ENCODE assay signal across 8 cellular contexts in the genomic region with DNA sequence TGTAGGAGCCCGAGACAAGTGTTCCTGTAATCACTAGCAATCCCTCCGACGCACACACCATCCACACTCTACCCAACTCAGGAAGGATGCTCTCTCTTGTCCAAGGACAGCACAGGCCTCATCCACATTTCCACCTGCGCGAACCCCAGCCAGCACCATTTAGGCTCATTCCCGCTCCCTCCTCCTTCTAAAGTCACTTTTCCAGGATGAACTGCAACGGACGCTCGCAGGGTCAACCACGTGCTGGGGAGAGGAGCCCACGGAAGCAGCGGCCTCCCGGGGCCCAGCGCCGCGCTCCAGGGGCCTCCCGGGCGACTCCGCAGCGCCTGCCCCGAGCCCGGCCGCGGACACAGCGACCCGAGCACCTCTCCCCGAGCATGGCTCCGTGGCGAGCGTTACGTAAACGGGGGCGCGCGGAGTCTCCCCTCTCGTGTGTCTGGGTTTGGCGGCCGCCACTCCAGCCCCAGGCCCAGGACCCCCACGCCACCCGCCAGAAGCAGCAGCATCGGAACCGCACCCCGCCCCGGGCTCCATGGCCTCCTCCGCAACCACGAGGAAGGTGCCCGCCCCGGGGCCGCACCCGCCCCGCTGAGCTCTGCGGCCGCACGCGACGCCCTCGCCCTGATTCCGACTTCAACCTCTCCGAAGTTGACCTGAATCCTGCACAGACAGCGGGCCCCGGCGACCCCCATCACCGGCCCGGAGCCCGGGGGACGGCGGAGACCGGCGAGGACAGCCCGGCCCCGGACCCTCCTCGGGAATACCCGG. TPM values are rescaled to one million over a fixed set of nuclear protein-coding genes. Genes with fewer than 3 reads are reported as not detected.
A peak's percentile ranks its signal among the peaks of the same experiment; 100 is the strongest.
DNase-seq lines count a peak whose midpoint lies in the region; ATAC-seq lines count a peak whose summit lies in the region.

No MANE protein-coding gene starts in this region.

- H2AFZ ChIP-seq in mesenchymal stem cell (ENCODE audit: low read depth, low read length), result peak overlapping the region; percentile 37

- H3K79me1 ChIP-seq in mesenchymal stem cell (replicated peaks; ENCODE audit: low read length, poor library complexity, severe bottlenecking), result peaks cover 20% of the 10 kb centered on the region

- H3K4me3 ChIP-seq in mesenchymal stem cell (ENCODE audit: insufficient read depth in 1 of 2, low read depth in 1 of 2, low read length in 2 of 2), result peak overlapping the region; percentile 94 to 99

- peak overlapping the region; percentile 74 for H2BK5ac ChIP-seq in mesenchymal stem cell (ENCODE audit: low read depth, low read length, poor library complexity, severe bottlenecking)

- H3K4ac ChIP-seq in mesenchymal stem cell (ENCODE audit: low read depth in 1 of 2, low read length in 2 of 2), result peak overlapping the region; percentile 16 to 84

- H3K27me3 ChIP-seq in mesenchymal stem cell (ENCODE audit: control insufficient read depth in 1 of 2, insufficient read depth in 1 of 2, low read length in 2 of 2), result no peaks in the 10 kb centered on the region

- peaks cover 12% of the 10 kb centered on the region for H3K4me1 ChIP-seq in mesenchymal stem cell (ENCODE audit: control insufficient read depth, insufficient read depth, low read depth, low read length)

- no peaks in the 10 kb centered on the region for H3K9me3 ChIP-seq in mesenchymal stem cell (ENCODE audit: control insufficient read depth, low read length)

- peak overlapping the region; percentile 32 for H2BK15ac ChIP-seq in mesenchymal stem cell (ENCODE audit: low read depth, poor library complexity, severe bottlenecking)

- H3K14ac ChIP-seq in mesenchymal stem cell (ENCODE audit: low read length in 2 of 2), result peak overlapping the region in 1 of 2 experiments; percentile 96

- peak overlapping the region; percentile 54 for H3K27ac ChIP-seq in mesenchymal stem cell (ENCODE audit: low read length, poor library complexity, severe bottlenecking)

- H4K8ac ChIP-seq in mesenchymal stem cell (ENCODE audit: low read length), result no peak overlapping the region

- ATAC-seq in GM21723 (IDR thresholded peaks at IDR 0.05; ENCODE audit: unreplicated experiment), result peak; percentile 20

- H3K4me2 ChIP-seq in mesenchymal stem cell (ENCODE audit: low read length, poor library complexity, severe bottlenecking), result peak overlapping the region; percentile 87

- peak overlapping the region; percentile 99 for H3K9ac ChIP-seq in mesenchymal stem cell (ENCODE audit: low read length)

- peak overlapping the region; percentile 84 for H4K91ac ChIP-seq in mesenchymal stem cell (ENCODE audit: low read length)

- WGBS in mesenchymal stem cell, result under 1% methylated on average over 68 of the region's 73 CpGs

- no peak overlapping the region for H2AK5ac ChIP-seq in mesenchymal stem cell (ENCODE audit: low read length, severe bottlenecking)

- peaks cover 22 to 35% of the 10 kb centered on the region in 2 experiments for H3K36me3 ChIP-seq in mesenchymal stem cell (ENCODE audit: control insufficient read depth in 1 of 2, insufficient read depth in 2 of 2, low read depth in 1 of 2, low read length in 2 of 2)

- H3K18ac ChIP-seq in mesenchymal stem cell (ENCODE audit: low read depth in 1 of 2, low read length in 2 of 2), result peak overlapping the region; percentile 44 to 92

- H2BK12ac ChIP-seq in mesenchymal stem cell (ENCODE audit: low read length in 2 of 2), result peak overlapping the region in 1 of 2 experiments; percentile 61

- peak overlapping the region; percentile 96 for H2BK120ac ChIP-seq in mesenchymal stem cell (ENCODE audit: low read depth, low read length)

- H3K23ac ChIP-seq in mesenchymal stem cell (ENCODE audit: low read length in 2 of 2), result peak overlapping the region in 1 of 2 experiments; percentile 84

- in situ Hi-C loops in G401 (cut with HindIII; ENCODE audit: low sequenced_read_pairs), result no loop called here

- DNase-seq in G401 (ENCODE audit: low spot score) (peak; percentile 7), LHCN-M2 (ENCODE audit: low read depth) (peak; percentile 17), mesenchymal stem cell (peak; percentile 84), NCI-H2107 treated with DMSO at 0.1 percent for 48 hours (lab: John Stamatoyannopoulos, UW; ENCODE audit: unreplicated experiment) (no peak)
- DNase-seq in activated CD4-positive, alpha-beta T cell treated with anti-CD3 and anti-CD28 coated beads, Interleukin-2, amount 50 U/mL, for 4 hours, result peak; percentile 38 to 52
- peak; percentile 19 for DNase-seq in effector CD4-positive, alpha-beta T cell
- peak; percentile 55 for DNase-seq in stimulated activated naive CD4-positive, alpha-beta T cell treated with Interleukin-2 at 50 U/mL for 16 hours (lab: John Stamatoyannopoulos, UW)

RNA-seq across cellular contexts. Expression of gene USP36, which starts 0.7 kb away (rescaled TPM):
- total RNA-seq in G401 (2014; rRNA removed; shearing (Covaris generic)), result 10.1 and 10.4 TPM in 2 replicates
- total RNA-seq in LHCN-M2 (2014; rRNA removed), result 21.4 and 21.6 TPM in 2 replicates
- 18.9 TPM for polyA plus RNA-seq in LHCN-M2 (2012)
- 31.5 TPM for polyA plus RNA-seq in mesenchymal stem cell (2013, experiment 1 of 2)
- 30.8 TPM for polyA plus RNA-seq in mesenchymal stem cell (2013, experiment 2 of 2)

RNA-seq across cellular contexts. Expression of gene CYTH1, which starts 57.9 kb away (rescaled TPM):
- total RNA-seq in G401 (2014; rRNA removed; shearing (Covaris generic)), result 21.7 and 28.1 TPM in 2 replicates
- total RNA-seq in LHCN-M2 (2014; rRNA removed), result 24.9 and 26.1 TPM in 2 replicates
- polyA plus RNA-seq in LHCN-M2 (2012), result 15.3 TPM
- polyA plus RNA-seq in mesenchymal stem cell (2013, experiment 1 of 2), result 15.0 TPM
- polyA plus RNA-seq in mesenchymal stem cell (2013, experiment 2 of 2), result 14.3 TPM
